In the genomic region with DNA sequence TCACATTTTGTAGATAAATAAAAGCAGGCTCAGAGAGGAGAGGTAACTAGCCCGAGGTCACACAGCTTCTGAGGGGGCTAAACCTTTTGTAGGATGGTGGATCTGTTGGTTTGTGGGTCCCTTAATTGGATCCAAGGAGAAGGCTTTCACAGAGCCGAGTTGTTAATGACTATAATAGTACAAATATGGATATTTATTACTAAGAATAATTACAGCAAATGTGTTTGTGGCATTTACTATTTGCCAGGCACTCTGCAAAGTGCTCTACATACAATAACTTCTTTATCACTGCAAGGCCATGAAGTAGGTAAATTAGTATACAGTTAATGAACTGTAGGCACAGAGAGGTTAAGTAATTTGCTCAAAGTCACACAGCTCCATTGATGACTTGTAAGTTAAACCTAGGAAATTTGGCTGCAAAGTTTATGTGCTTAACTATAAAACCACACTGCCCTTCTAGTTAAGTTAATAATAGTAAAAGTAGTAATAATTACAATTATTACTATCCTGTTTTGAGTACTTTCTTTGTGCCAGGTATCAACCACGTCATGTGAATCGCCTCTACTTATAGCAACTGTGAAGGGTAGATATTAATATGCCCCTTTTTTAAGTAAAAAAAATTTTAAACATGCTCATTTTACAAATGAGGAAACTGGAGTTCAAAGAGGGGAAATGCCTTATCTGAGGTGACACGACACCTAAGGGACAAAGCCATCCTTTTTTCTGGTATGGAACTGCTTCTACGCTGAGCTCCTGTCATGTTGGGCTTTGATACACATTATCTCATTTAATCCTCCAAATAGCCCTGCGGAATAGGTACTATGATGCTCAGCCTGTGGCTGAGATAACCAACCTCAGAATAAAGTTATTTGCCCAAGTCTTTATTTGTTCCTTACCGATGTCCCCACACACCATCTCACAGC, we compare ENCODE assay signal across 8 cellular contexts. TPM values are rescaled to one million over a fixed set of nuclear protein-coding genes. Genes with fewer than 3 reads are reported as not detected.
DNase-seq lines count a peak whose midpoint lies in the region; ATAC-seq and TF ChIP-seq lines count a peak whose summit lies in the region.

No MANE protein-coding gene starts in this region.

- H3K27me3 ChIP-seq in BLaER1 (peaks cover 12% of the 10 kb centered on the region; the same call in 1 of the 2 replicates), colonic mucosa (no peaks in the 10 kb centered on the region)

- H3K9ac ChIP-seq in BLaER1 (peak overlapping the region; percentile 68; the same call in 1 of the 2 replicates), colonic mucosa (ENCODE audit: low read depth in 2 of 2, low read length in 2 of 2) (peak overlapping the region; percentile 84 to 88)

- no peak for ATAC-seq in natural killer cell treated with Interleukin-12 subunit alpha and Interleukin-12 subunit beta and Interleukin-15 and Interleukin-18, amount 100 ng/mL, for 72 hours
- ATAC-seq in HG03342 (IDR thresholded peaks at IDR 0.05; ENCODE audit: unreplicated experiment) (no peak), GM19328 (IDR thresholded peaks at IDR 0.05; ENCODE audit: unreplicated experiment) (no peak), GM18505 (IDR thresholded peaks at IDR 0.05; ENCODE audit: unreplicated experiment) (no peak), sciatic nerve (no peak)

- H3K4me1 Mint-ChIP-seq in natural killer cell treated with Interleukin-12 subunit alpha and Interleukin-12 subunit beta and Interleukin-15 and Interleukin-18, amount 100 ng/mL, for 72 hours (ENCODE audit: low read depth in 2 of 2) = peaks cover 61 to 81% of the 10 kb centered on the region in 2 donors

- H3K27ac Mint-ChIP-seq in natural killer cell treated with Interleukin-12 subunit alpha and Interleukin-12 subunit beta and Interleukin-15 and Interleukin-18, amount 100 ng/mL, for 72 hours = peak overlapping the region; percentile 91 to 97

- H3K9me3 ChIP-seq in BLaER1 (no peaks in the 10 kb centered on the region), colonic mucosa (no peaks in the 10 kb centered on the region)

- no peak for TF ChIP-seq POLR2A in NB4 (IDR thresholded peaks at IDR 0.05; ENCODE audit: extremely low read depth, insufficient read length)
- no peak for TF ChIP-seq POLR2A in GM18505 (IDR thresholded peaks at IDR 0.05; ENCODE audit: borderline replicate concordance, extremely low read depth, insufficient read depth, insufficient read length)

- H4K20me1 ChIP-seq in BLaER1 = peaks cover 34% of the 10 kb centered on the region

- H3K4me3 ChIP-seq in BLaER1 (peak overlapping the region; percentile 67), NB4 (ENCODE audit: low read depth, low read length) (peak overlapping the region; percentile 44), colonic mucosa (peak overlapping the region; percentile 8)

- H3K36me3 ChIP-seq in BLaER1 = peaks cover 6% of the 10 kb centered on the region; the same call in 1 of the 2 replicates
- no peaks in the 10 kb centered on the region for H3K36me3 ChIP-seq in colonic mucosa

- no peaks in the 10 kb centered on the region for H3K9me3 Mint-ChIP-seq in natural killer cell treated with Interleukin-12 subunit alpha and Interleukin-12 subunit beta and Interleukin-15 and Interleukin-18, amount 100 ng/mL, for 72 hours

- H3K27ac ChIP-seq in BLaER1 = no peak overlapping the region
- peak overlapping the region; percentile 95 for H3K27ac ChIP-seq in colonic mucosa

- peak overlapping the region; percentile 96 for H3K4me3 Mint-ChIP-seq in natural killer cell treated with Interleukin-12 subunit alpha and Interleukin-12 subunit beta and Interleukin-15 and Interleukin-18, amount 100 ng/mL, for 72 hours

- H3K4me2 ChIP-seq in BLaER1 = peak overlapping the region; percentile 99

- peaks cover 75% of the 10 kb centered on the region for H3K4me1 ChIP-seq in BLaER1
- H3K4me1 ChIP-seq in colonic mucosa = peaks cover 10% of the 10 kb centered on the region

- intact Hi-C loops in colonic mucosa (cut with DNase I) (no loop called here), sciatic nerve (cut with DNase I) (no loop called here)

- no peaks in the 10 kb centered on the region for H3K27me3 Mint-ChIP-seq in natural killer cell treated with Interleukin-12 subunit alpha and Interleukin-12 subunit beta and Interleukin-15 and Interleukin-18, amount 100 ng/mL, for 72 hours

- DNase-seq in NB4 (ENCODE audit: low read depth) (no peak), colonic mucosa (no peak), sciatic nerve (ENCODE audit: low spot score) (no peak)
- DNase-seq in natural killer cell treated with Interleukin-12 subunit alpha and Interleukin-12 subunit beta and Interleukin-15 and Interleukin-18, amount 100 ng/mL, for 72 hours (ENCODE audit: low spot score) = no peak

- TF ChIP-seq CTCF in NB4 (IDR thresholded peaks at IDR 0.05; ENCODE audit: low read depth, low read length) (no peak), colonic mucosa (IDR thresholded peaks at IDR 0.05) (no peak)

- peaks cover 40% of the 10 kb centered on the region for H3K36me3 Mint-ChIP-seq in natural killer cell treated with Interleukin-12 subunit alpha and Interleukin-12 subunit beta and Interleukin-15 and Interleukin-18, amount 100 ng/mL, for 72 hours

RNA-seq across cellular contexts. Expression of gene BHLHE40, which starts 8.4 kb away (rescaled TPM):
- total RNA-seq in colonic mucosa (10 to 100 TPM; 25.2 to 66.0 TPM), sciatic nerve (288 TPM)
- 100 to 1,000 TPM; 579 to 941 TPM for total RNA-seq in natural killer cell treated with Interleukin-12 subunit alpha and Interleukin-12 subunit beta and Interleukin-15 and Interleukin-18, amount 100 ng/mL, for 72 hours

Comparison
In these comparisons a context has a peak if more than half of its experiments do, and no peak if none do; other contexts are left out.
1. H3K4me3 ChIP-seq: peak in every context shown above with its lines; median percentile 67 in BLaER1; 44 in NB4; 8 in colonic mucosa.